Comparison of ENCODE assay signal across 11 cellular contexts in genomic region chr2:216044883-216045499, GRCh38. TPM values are rescaled to one million over a fixed set of nuclear protein-coding genes. Genes with fewer than 3 reads are reported as not detected.
DNase-seq lines count a peak whose midpoint lies in the region; ATAC-seq and TF ChIP-seq lines count a peak whose summit lies in the region.
"Had no signal": no experiment of that assay in that cellular context is flagged by ENCODE, and none has a peak within 500 bp of the region (broad histone marks: within the 10 kb centered on the region; RNA-seq: fewer than 3 reads in every experiment).

No MANE protein-coding gene starts in this region.

- ATAC-seq in GM19023 (IDR thresholded peaks at IDR 0.05; ENCODE audit: unreplicated experiment), result peak; percentile 96
- ATAC-seq in HG02588 (IDR thresholded peaks at IDR 0.05; ENCODE audit: unreplicated experiment), result peak; percentile 96
- peak; percentile 99 for ATAC-seq in HG03378 (IDR thresholded peaks at IDR 0.05; ENCODE audit: unreplicated experiment)
- ATAC-seq: WTC11 had no signal

- CTCF ChIA-PET in GM10248 (lab: Yijun Ruan, JAX), result interaction anchor here (1.0 to 5.0 kb wide), 6 partner anchors 11 to 93 kb away, joined by 4 to 58 read pairs (median 4); no protein-coding TSS in a partner anchor

- DNase-seq in GM10248 (ENCODE audit: extremely low spot score), result peak; percentile 31
- no peak for DNase-seq in NCI-H2081 treated with DMSO at 0.1 percent for 48 hours (lab: John Stamatoyannopoulos, UW)
- DNase-seq in GM03348 (ENCODE audit: low spot score), result no peak
- no peak for DNase-seq in GM19238 (ENCODE audit: insufficient read length, low spot score)
- no peak for DNase-seq in A172 (ENCODE audit: low spot score)
- DNase-seq: EL, Right ventricle myocardium superior had no signal

- POLR2A ChIA-PET in GM10248 (lab: Yijun Ruan, JAX), result interaction anchor here (0.6 kb wide), 1 partner anchor 9 kb away, joined by 3 read pairs; no protein-coding TSS in a partner anchor

- TF ChIP-seq CTCF in GM10248 (IDR thresholded peaks at IDR 0.05; ENCODE audit: control extremely low read depth, extremely low read depth, low read depth, missing control alignments), result no peak

RNA-seq across cellular contexts. Expression of gene MREG, which starts 31.6 kb away (rescaled TPM):
- total RNA-seq in A172 (2014; rRNA removed; shearing (Covaris generic)), result 8.9 and 14.1 TPM in 2 replicates

RNA-seq across cellular contexts. Expression of gene PECR, which starts 36.6 kb away (rescaled TPM):
- 32.0 and 39.3 TPM in 2 replicates for total RNA-seq in A172 (2014; rRNA removed; shearing (Covaris generic))

RNA-seq across cellular contexts. Expression of gene TMEM169, which starts 36.7 kb away (rescaled TPM):
- 0.48 and 0.52 TPM in 2 replicates for total RNA-seq in A172 (2014; rRNA removed; shearing (Covaris generic))
